1 cellular context compared by ENCODE assay signal in the genomic region with DNA sequence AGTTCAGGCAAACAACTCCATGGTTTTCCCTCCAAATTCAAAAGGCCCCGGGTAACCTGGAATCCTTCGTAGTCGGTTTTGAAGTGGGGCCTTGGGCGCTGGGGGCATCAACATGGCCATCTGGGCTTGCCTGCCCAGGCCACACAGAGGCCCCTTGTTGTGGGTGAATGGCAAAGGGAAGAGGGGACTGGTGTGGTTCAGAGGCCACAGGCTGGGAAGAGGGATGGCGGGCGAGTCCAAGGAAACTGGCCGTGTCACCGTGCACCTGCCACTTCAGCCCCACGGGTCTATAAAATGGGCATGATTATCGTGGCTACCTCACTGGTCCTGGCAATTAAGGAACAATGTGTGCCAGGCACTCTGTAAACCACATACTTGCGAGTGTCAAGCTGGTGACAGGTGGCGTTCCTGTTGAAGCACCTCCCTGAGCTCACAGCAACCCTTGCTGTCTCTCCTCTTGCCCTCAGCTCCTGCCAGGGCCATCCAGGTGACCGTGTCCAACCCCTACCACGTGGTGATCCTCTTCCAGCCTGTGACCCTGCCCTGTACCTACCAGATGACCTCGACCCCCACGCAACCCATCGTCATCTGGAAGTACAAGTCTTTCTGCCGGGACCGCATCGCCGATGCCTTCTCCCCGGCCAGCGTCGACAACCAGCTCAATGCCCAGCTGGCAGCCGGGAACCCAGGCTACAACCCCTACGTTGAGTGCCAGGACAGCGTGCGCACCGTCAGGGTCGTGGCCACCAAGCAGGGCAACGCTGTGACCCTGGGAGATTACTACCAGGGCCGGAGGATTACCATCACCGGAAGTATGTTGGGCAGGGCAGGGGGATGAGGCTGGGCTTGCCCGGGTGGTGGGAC.
TF ChIP-seq lines count a peak whose summit lies in the region.

No MANE protein-coding gene starts in this region.

TF ChIP-seq in K562, 482 proteins besides CTCF, POLR2A, EP300 and RAD21:
- TF ChIP-seq, protein P1, sequence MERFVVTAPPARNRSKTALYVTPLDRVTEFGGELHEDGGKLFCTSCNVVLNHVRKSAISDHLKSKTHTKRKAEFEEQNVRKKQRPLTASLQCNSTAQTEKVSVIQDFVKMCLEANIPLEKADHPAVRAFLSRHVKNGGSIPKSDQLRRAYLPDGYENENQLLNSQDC (CRISPR knock-in tag; IDR thresholded peaks at IDR 0.05): no peak
- no peak for TF ChIP-seq BDP1 (IDR thresholded peaks at IDR 0.05; ENCODE audit: insufficient read depth, insufficient read length)
- TF ChIP-seq, protein P2, sequence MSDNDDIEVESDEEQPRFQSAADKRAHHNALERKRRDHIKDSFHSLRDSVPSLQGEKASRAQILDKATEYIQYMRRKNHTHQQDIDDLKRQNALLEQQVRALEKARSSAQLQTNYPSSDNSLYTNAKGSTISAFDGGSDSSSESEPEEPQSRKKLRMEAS (CRISPR knock-in tag; IDR thresholded peaks at IDR 0.05): 0 out of 2 replicates have a peak, but pooled peaks have one; percentile 16
- TF ChIP-seq ZBTB5 (IDR thresholded peaks at IDR 0.05): no peak
- TF ChIP-seq, protein P3, sequence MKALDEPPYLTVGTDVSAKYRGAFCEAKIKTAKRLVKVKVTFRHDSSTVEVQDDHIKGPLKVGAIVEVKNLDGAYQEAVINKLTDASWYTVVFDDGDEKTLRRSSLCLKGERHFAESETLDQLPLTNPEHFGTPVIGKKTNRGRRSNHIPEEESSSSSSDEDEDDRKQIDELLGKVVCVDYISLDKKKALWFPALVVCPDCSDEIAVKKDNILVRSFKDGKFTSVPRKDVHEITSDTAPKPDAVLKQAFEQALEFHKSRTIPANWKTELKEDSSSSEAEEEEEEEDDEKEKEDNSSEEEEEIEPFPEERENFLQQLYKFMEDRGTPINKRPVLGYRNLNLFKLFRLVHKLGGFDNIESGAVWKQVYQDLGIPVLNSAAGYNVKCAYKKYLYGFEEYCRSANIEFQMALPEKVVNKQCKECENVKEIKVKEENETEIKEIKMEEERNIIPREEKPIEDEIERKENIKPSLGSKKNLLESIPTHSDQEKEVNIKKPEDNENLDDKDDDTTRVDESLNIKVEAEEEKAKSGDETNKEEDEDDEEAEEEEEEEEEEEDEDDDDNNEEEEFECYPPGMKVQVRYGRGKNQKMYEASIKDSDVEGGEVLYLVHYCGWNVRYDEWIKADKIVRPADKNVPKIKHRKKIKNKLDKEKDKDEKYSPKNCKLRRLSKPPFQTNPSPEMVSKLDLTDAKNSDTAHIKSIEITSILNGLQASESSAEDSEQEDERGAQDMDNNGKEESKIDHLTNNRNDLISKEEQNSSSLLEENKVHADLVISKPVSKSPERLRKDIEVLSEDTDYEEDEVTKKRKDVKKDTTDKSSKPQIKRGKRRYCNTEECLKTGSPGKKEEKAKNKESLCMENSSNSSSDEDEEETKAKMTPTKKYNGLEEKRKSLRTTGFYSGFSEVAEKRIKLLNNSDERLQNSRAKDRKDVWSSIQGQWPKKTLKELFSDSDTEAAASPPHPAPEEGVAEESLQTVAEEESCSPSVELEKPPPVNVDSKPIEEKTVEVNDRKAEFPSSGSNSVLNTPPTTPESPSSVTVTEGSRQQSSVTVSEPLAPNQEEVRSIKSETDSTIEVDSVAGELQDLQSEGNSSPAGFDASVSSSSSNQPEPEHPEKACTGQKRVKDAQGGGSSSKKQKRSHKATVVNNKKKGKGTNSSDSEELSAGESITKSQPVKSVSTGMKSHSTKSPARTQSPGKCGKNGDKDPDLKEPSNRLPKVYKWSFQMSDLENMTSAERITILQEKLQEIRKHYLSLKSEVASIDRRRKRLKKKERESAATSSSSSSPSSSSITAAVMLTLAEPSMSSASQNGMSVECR (CRISPR knock-in tag; IDR thresholded peaks at IDR 0.05): 0 out of 2 replicates have a peak, but pooled peaks have one; percentile 13
- TF ChIP-seq RBFOX2 (IDR thresholded peaks at IDR 0.05; ENCODE audit: low read depth, low read length): peak; percentile 60
- TF ChIP-seq ZNF584 (CRISPR knock-in tag; IDR thresholded peaks at IDR 0.05; ENCODE audit: low read depth): no peak
- TF ChIP-seq, protein P4, sequence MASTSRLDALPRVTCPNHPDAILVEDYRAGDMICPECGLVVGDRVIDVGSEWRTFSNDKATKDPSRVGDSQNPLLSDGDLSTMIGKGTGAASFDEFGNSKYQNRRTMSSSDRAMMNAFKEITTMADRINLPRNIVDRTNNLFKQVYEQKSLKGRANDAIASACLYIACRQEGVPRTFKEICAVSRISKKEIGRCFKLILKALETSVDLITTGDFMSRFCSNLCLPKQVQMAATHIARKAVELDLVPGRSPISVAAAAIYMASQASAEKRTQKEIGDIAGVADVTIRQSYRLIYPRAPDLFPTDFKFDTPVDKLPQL (IDR thresholded peaks at IDR 0.05; ENCODE audit: extremely low read depth, insufficient read length): no peak
TF ChIP-seq in K562: peak in this region for 3.
